In genomic region chr13:74718232-74718842, GRCh38 we compare ENCODE assay signal across 1 cellular context.
DNase-seq lines count a peak whose midpoint lies in the region; FAIRE-seq and TF ChIP-seq lines count a peak whose summit lies in the region.
"Not testable (repeated sequence)": the region's sequence is repeated elsewhere in the genome, so short reads cannot be mapped to it uniquely, and the experiment has no call there.

No MANE protein-coding gene starts in this region.

- H3K9ac ChIP-seq in kidney (ENCODE audit: low read length in 2 of 2): not testable (repeated sequence)

- DNase-seq in kidney: peak; percentile 46

- H3K4me3 ChIP-seq in kidney (ENCODE audit: low read length in 2 of 2): not testable (repeated sequence)

- not testable (repeated sequence) for H3K4me1 ChIP-seq in kidney (ENCODE audit: control insufficient read depth in 1 of 2, insufficient read depth in 1 of 2, low read depth in 1 of 2, low read length in 2 of 2)

- H3K9me3 ChIP-seq in kidney (ENCODE audit: control insufficient read depth in 1 of 2, low read length in 2 of 2): not testable (repeated sequence)

- H3K36me3 ChIP-seq in kidney (ENCODE audit: control insufficient read depth in 1 of 2, insufficient read depth in 2 of 2, low read length in 2 of 2): not testable (repeated sequence)

- TF ChIP-seq CTCF in kidney (IDR thresholded peaks at IDR 0.05; ENCODE audit: borderline replicate concordance, extremely low read depth, insufficient read depth): not testable (repeated sequence)

- not testable (repeated sequence) for H3K27ac ChIP-seq in kidney (ENCODE audit: low read depth in 2 of 2, low read length in 2 of 2)

- intact Hi-C loops in kidney (cut with DNase I): not testable (repeated sequence)

- not testable (repeated sequence) for FAIRE-seq in kidney (lab: Jason Lieb, UNC)
